Comparison of ENCODE assay signal across 1 cellular context in genomic region chr3:66481071-66482001, GRCh38.
TF ChIP-seq lines count a peak whose summit lies in the region.

No MANE protein-coding gene starts in this region.

TF ChIP-seq in H1, 55 proteins besides CTCF, POLR2A, EP300 and RAD21:
- TF ChIP-seq TBP (IDR thresholded peaks at IDR 0.05; ENCODE audit: low read depth, low read length) (no peak), RBBP5 (IDR thresholded peaks at IDR 0.05; ENCODE audit: borderline replicate concordance, low read depth, low read length) (no peak), FOSL1 (IDR thresholded peaks at IDR 0.05; ENCODE audit: insufficient read depth, low read depth, low read length) (no peak), SAP30 (IDR thresholded peaks at IDR 0.05; ENCODE audit: insufficient read depth, insufficient replicate concordance, low read length) (no peak), KDM1A (IDR thresholded peaks at IDR 0.05; ENCODE audit: borderline replicate concordance, low read length) (no peak)
